8 cellular contexts compared by ENCODE assay signal in the genomic region with DNA sequence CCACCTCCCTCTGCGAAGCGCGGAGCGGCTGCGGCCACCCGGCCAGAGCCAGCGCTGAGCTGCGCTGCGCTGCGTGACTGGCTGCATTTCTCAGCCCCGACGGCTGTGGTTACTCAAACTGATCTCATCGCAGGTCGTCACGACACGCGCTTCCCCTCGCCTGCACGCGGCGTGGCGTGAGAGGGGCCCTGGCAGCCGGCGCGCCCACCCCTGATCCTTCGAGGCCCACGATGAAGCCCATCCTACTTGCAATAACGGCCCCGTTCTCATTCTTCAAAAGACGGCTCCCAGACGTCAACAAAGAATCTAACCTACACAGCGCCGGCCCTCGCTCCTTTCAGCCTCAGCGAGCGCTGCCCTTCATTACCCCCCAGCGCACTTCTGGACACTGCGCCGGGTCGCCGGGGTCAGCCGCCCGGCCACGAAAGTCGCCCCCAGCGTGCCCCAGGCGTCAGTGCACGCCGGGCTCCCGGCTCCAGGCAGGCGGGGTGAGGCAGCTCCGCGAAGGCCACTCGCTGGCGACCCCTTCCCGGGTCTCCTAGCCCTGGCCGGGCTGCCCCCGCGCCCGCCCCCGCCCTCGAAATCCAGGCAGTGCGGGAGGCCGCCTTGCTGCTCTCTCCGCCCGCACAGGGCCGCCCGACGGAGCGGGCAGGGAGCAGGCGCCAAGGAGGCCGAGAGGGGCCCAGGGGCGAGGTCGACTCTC. TPM values are rescaled to one million over a fixed set of nuclear protein-coding genes. Genes with fewer than 3 reads are reported as not detected.
DNase-seq lines count a peak whose midpoint lies in the region; ATAC-seq, FAIRE-seq and TF ChIP-seq lines count a peak whose summit lies in the region.

No MANE protein-coding gene starts in this region.

- TF ChIP-seq CTCF in A549 (IDR thresholded peaks at IDR 0.05) = no peak
- no peak for TF ChIP-seq CTCF in WI38 (IDR thresholded peaks at IDR 0.05; ENCODE audit: low read depth, low read length)
- TF ChIP-seq CTCF in chondrocyte (IDR thresholded peaks at IDR 0.05) = no peak
- TF ChIP-seq CTCF in right lobe of liver (IDR thresholded peaks at IDR 0.05) = no peak

- peak; percentile 17; the same call in 1 of the 2 replicates for TF ChIP-seq POLR2A in A549 (IDR thresholded peaks at IDR 0.05; ENCODE audit: low read length)
- peak; percentile 58 for TF ChIP-seq POLR2A in GM18951 (IDR thresholded peaks at IDR 0.05; ENCODE audit: extremely low read depth, insufficient read depth, insufficient read length)
- TF ChIP-seq POLR2A in right lobe of liver (IDR thresholded peaks at IDR 0.05) = peak; percentile 58

- no peaks in the 10 kb centered on the region for H3K36me3 ChIP-seq in right lobe of liver

- CTCF ChIA-PET in A549 (lab: Yijun Ruan, JAX) = interaction anchor here (0.7 kb wide), 1 partner anchor 20 kb away, joined by 3 read pairs; no protein-coding TSS in a partner anchor

- no peaks in the 10 kb centered on the region for H3K9me3 Mint-ChIP-seq in chondrocyte (ENCODE audit: low read depth)
- no peaks in the 10 kb centered on the region for H3K9me3 Mint-ChIP-seq in stimulated activated effector memory CD8-positive, alpha-beta T cell treated with anti-CD3 and anti-CD28 coated beads, Interleukin-12 subunit alpha, Interleukin-12 subunit beta, amount 100 ng/mL, for 72 hours

- H3K4me3 ChIP-seq in A549 (peak overlapping the region; percentile 62), WI38 (ENCODE audit: low read depth, low read length) (peak overlapping the region; percentile 46), right lobe of liver (peak overlapping the region; percentile 50 to 69 (median 59))

- intact Hi-C loops in right lobe of liver (cut with DNase I) = loop anchor here in 1 of 2 donors (10.0 kb wide), 1 partner anchor 269 kb away; no protein-coding TSS in a partner anchor

- in situ Hi-C loops in GM18951 (cut with MboI; ENCODE audit: low sequenced_read_pairs, unreplicated experiment) = loop anchor here (10.0 kb wide), 1 partner anchor 141 kb away; the partner anchor contains the start of gene TIPARP

- POLR2A ChIA-PET in A549 (lab: Yijun Ruan, JAX) = interaction anchor here (0.6 to 2.5 kb wide), 3 partner anchors 41 to 141 kb away, joined by 3 to 15 read pairs (median 3); partner anchors contain the start of gene TIPARP

- H3K9me3 ChIP-seq in A549 = no peaks in the 10 kb centered on the region
- H3K9me3 ChIP-seq in right lobe of liver = no peaks in the 10 kb centered on the region

- H3K27ac ChIP-seq in A549 (peak overlapping the region; percentile 91 to 92), right lobe of liver (peak overlapping the region; percentile 95 to 98 (median 97))

- H3K4me3 Mint-ChIP-seq in chondrocyte (ENCODE audit: unreplicated experiment) = peak overlapping the region; percentile 81
- H3K4me3 Mint-ChIP-seq in stimulated activated effector memory CD8-positive, alpha-beta T cell treated with anti-CD3 and anti-CD28 coated beads, Interleukin-12 subunit alpha, Interleukin-12 subunit beta, amount 100 ng/mL, for 72 hours = peak overlapping the region; percentile 82

- WGBS in A549 (ENCODE audit: missing lambda C conversion rate) = 57% methylated on average over 46 of the region's 74 CpGs
- WGBS in right lobe of liver (ENCODE audit: insufficient coverage, low coverage, low lambda C conversion rate, missing lambda C conversion rate) = 3% methylated on average over 8 of the region's 74 CpGs

- H3K4me2 ChIP-seq in A549 = peak overlapping the region; percentile 82

- TF ChIP-seq RAD21 in A549 (conservative IDR thresholded peaks at IDR 0.05 in 1 of 2, IDR thresholded peaks at IDR 0.05 in 1 of 2) = no peak

- peaks cover 75% of the 10 kb centered on the region for H3K4me1 Mint-ChIP-seq in chondrocyte (ENCODE audit: low read depth)
- peaks cover 34% of the 10 kb centered on the region for H3K4me1 Mint-ChIP-seq in stimulated activated effector memory CD8-positive, alpha-beta T cell treated with anti-CD3 and anti-CD28 coated beads, Interleukin-12 subunit alpha, Interleukin-12 subunit beta, amount 100 ng/mL, for 72 hours

- no peaks in the 10 kb centered on the region for H3K27me3 Mint-ChIP-seq in chondrocyte (ENCODE audit: low read depth)

- no peak for TF ChIP-seq EP300 in A549 (IDR thresholded peaks at IDR 0.05)

- H3K27ac Mint-ChIP-seq in chondrocyte (ENCODE audit: unreplicated experiment) = peak overlapping the region; percentile 100
- peak overlapping the region; percentile 99 for H3K27ac Mint-ChIP-seq in stimulated activated effector memory CD8-positive, alpha-beta T cell treated with anti-CD3 and anti-CD28 coated beads, Interleukin-12 subunit alpha, Interleukin-12 subunit beta, amount 100 ng/mL, for 72 hours

- ATAC-seq in A549 (peak; percentile 44 to 49), HG03108 (IDR thresholded peaks at IDR 0.05; ENCODE audit: unreplicated experiment) (peak; percentile 11), right lobe of liver (peak; percentile 39 to 66 (median 54))
- ATAC-seq in stimulated activated effector memory CD8-positive, alpha-beta T cell treated with anti-CD3 and anti-CD28 coated beads, Interleukin-12 subunit alpha, Interleukin-12 subunit beta, amount 100 ng/mL, for 72 hours = peak; percentile 52

- no peaks in the 10 kb centered on the region for H3K27me3 ChIP-seq in right lobe of liver

- H3K4me1 ChIP-seq in A549 (peaks cover 73% of the 10 kb centered on the region), right lobe of liver (peaks cover 0 to 48% (median 11%) of the 10 kb centered on the region in 4 donors)

- no peak for FAIRE-seq in A549 (lab: Jason Lieb, UNC)

- H3K36me3 Mint-ChIP-seq in chondrocyte (ENCODE audit: low read depth) = no peaks in the 10 kb centered on the region
- peaks cover 18% of the 10 kb centered on the region for H3K36me3 Mint-ChIP-seq in stimulated activated effector memory CD8-positive, alpha-beta T cell treated with anti-CD3 and anti-CD28 coated beads, Interleukin-12 subunit alpha, Interleukin-12 subunit beta, amount 100 ng/mL, for 72 hours

- peak in 1 of 2 experiments; percentile 50 for DNase-seq in A549 (ENCODE audit: low read depth in 1 of 2, low spot score in 1 of 2)
- DNase-seq in chondrocyte (ENCODE audit: low spot score) = no peak
- DNase-seq in right lobe of liver = peak; percentile 58 to 70 (median 63)
- peak; percentile 24 to 75 for DNase-seq in stimulated activated effector memory CD8-positive, alpha-beta T cell treated with anti-CD3 and anti-CD28 coated beads, Interleukin-12 subunit alpha, Interleukin-12 subunit beta, amount 100 ng/mL, for 72 hours (ENCODE audit: low spot score in 2 of 2)
- DNase-seq in NCI-H524 treated with DMSO at 0.1 percent for 48 hours (lab: John Stamatoyannopoulos, UW) = no peak

TF ChIP-seq in A549, 52 proteins besides CTCF, POLR2A, EP300 and RAD21 (continues in another document):
- TF ChIP-seq, protein P1, sequence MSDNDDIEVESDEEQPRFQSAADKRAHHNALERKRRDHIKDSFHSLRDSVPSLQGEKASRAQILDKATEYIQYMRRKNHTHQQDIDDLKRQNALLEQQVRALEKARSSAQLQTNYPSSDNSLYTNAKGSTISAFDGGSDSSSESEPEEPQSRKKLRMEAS (IDR thresholded peaks at IDR 0.05) = peak; percentile 62; the same call in 1 of the 2 replicates
- TF ChIP-seq PBX3 (IDR thresholded peaks at IDR 0.05) = 0 out of 2 replicates have a peak, but pooled peaks have one; percentile 0
- TF ChIP-seq CHD2 (IDR thresholded peaks at IDR 0.05; ENCODE audit: low read length, partially characterized antibody) = no peak
- TF ChIP-seq, protein P2, sequence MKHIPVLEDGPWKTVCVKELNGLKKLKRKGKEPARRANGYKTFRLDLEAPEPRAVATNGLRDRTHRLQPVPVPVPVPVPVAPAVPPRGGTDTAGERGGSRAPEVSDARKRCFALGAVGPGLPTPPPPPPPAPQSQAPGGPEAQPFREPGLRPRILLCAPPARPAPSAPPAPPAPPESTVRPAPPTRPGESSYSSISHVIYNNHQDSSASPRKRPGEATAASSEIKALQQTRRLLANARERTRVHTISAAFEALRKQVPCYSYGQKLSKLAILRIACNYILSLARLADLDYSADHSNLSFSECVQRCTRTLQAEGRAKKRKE (CRISPR knock-in tag; IDR thresholded peaks at IDR 0.05; ENCODE audit: low read depth) = peak; percentile 81; the same call in 1 of the 2 replicates
- TF ChIP-seq MAZ (IDR thresholded peaks at IDR 0.05; ENCODE audit: borderline replicate concordance, low read depth, low read length) = no peak
- TF ChIP-seq, protein P3, sequence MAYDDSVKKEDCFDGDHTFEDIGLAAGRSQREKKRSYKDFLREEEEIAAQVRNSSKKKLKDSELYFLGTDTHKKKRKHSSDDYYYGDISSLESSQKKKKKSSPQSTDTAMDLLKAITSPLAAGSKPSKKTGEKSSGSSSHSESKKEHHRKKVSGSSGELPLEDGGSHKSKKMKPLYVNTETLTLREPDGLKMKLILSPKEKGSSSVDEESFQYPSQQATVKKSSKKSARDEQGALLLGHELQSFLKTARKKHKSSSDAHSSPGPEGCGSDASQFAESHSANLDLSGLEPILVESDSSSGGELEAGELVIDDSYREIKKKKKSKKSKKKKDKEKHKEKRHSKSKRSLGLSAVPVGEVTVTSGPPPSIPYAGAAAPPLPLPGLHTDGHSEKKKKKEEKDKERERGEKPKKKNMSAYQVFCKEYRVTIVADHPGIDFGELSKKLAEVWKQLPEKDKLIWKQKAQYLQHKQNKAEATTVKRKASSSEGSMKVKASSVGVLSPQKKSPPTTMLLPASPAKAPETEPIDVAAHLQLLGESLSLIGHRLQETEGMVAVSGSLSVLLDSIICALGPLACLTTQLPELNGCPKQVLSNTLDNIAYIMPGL (CRISPR knock-in tag; IDR thresholded peaks at IDR 0.05; ENCODE audit: borderline replicate concordance) = peak; percentile 68; the same call in 1 of the 2 replicates
- TF ChIP-seq HOXB13 (CRISPR knock-in tag; IDR thresholded peaks at IDR 0.05; ENCODE audit: low read depth) = peak; percentile 40; the same call in 1 of the 2 replicates
- peak; percentile 6; the same call in 1 of the 2 replicates for TF ChIP-seq GATA3 (IDR thresholded peaks at IDR 0.05; ENCODE audit: borderline replicate concordance)

RNA-seq across cellular contexts. Expression of gene LEKR1, which starts 9.9 kb away (rescaled TPM):
- 0.69 and 1.4 TPM in 2 replicates for polyA plus RNA-seq in A549 (2011; rRNA removed)
- 0.31 and 0.32 TPM in 2 replicates for polyA plus RNA-seq in A549 (2012; cell fraction: cytosol; rRNA removed)
- 0.11 and 0.26 TPM in 2 replicates for polyA plus RNA-seq in A549 (2012; cell fraction: nucleus; rRNA removed)
- 0.89 to 1.3 TPM (median 1.2 TPM) in 3 replicates for polyA plus RNA-seq in A549 (2017; fragmentation: RNase III; extraction: RNeasy Plus Mini Kit Qiagen cat#74134 plus additional on column Dnase treatment)
- polyA minus RNA-seq in A549 (2011; rRNA and poly(A)+ RNA removed) = 2.8 and 3.9 TPM in 2 replicates
- total RNA-seq in chondrocyte = 0.45 to 0.59 TPM in 2 of 3 replicates, not detected in the other
- 1 to 10 TPM in 1 of 6 experiments, under 1 TPM in 3, not detected in 2; 0.49 to 1.4 (median 0.74) TPM for total RNA-seq in right lobe of liver

Comparison
In these comparisons a context has a peak if more than half of its experiments do, and no peak if none do; other contexts are left out.
1. DNase-seq: peak in right lobe of liver (3 of 3) and stimulated activated effector memory CD8-positive, alpha-beta T cell treated with anti-CD3 and anti-CD28 coated beads, Interleukin-12 subunit alpha, Interleukin-12 subunit beta, amount 100 ng/mL, for 72 hours (2 of 2); none in chondrocyte (single experiment) and NCI-H524 treated with DMSO at 0.1 percent for 48 hours (single experiment).
2. Peak in every context shown above with its lines, with median percentiles within 50 percentile points of each other: ATAC-seq, H3K4me3 ChIP-seq and POLR2A ChIP-seq.